33 cellular contexts compared by ENCODE assay signal in genomic region chr17:61522088-61522487, GRCh38.
"Had no signal": no experiment of that assay in that cellular context is flagged by ENCODE, and none has a peak within 500 bp of the region (broad histone marks: within the 10 kb centered on the region; RNA-seq: fewer than 3 reads in every experiment).

No MANE protein-coding gene starts in this region.

- H3K9me3 ChIP-seq: adrenal gland, ascending aorta, body of pancreas, breast epithelium had no signal

- H3K36me3 ChIP-seq: adrenal gland, ascending aorta, brain microvascular endothelial cell, breast epithelium, cardiac muscle cell had no signal

- DNase-seq: activated effector memory CD4-positive, alpha-beta T cell treated with anti-CD3 and anti-CD28 coated beads, Interleukin-2, amount 50 U/mL, for 16 hours; activated effector memory CD4-positive, alpha-beta T cell treated with Interleukin-2 at 50 U/mL for 16 hours; activated gamma-delta T cell; activated gamma-delta T cell treated with Interleukin-2 at 50 U/mL for 16 hours; activated naive CD4-positive, alpha-beta T cell; activated naive CD4-positive, alpha-beta T cell treated with anti-CD3 and anti-CD28 coated beads for 36 hours; activated naive CD4-positive, alpha-beta T cell treated with anti-CD3 and anti-CD28 coated beads, Interleukin-2, amount 10 ng/mL, durations not matched to agents 7 days and 5 days; activated naive CD4-positive, alpha-beta T cell treated with anti-CD3 and anti-CD28 coated beads, Interleukin-2, amount 50 U/mL, for 16 hours; activated naive CD4-positive, alpha-beta T cell treated with Interleukin-2 at 50 U/mL for 16 hours; activated naive CD8-positive, alpha-beta T cell treated with anti-CD3 and anti-CD28 coated beads for 36 hours; activated naive CD8-positive, alpha-beta T cell treated with anti-CD3 and anti-CD28 coated beads, Interleukin-2, amount 10 ng/mL, durations not matched to agents 7 days and 5 days; activated naive CD8-positive, alpha-beta T cell treated with anti-CD3 and anti-CD28 coated beads, Interleukin-2, amount 50 U/mL, for 24 hours; activated T-cell treated with anti-CD3 and anti-CD28 coated beads, Interleukin-2, amount 50 U/mL, for 24 hours; activated T-cell treated with anti-CD3 and anti-CD28 coated beads, Interleukin-2, amount 50 U/mL, for 4 hours; activated T-cell treated with anti-CD3 and anti-CD28 coated beads, Interleukin-2, amount 50 U/mL, for 48 hours; activated T-cell treated with anti-CD3 and anti-CD28 coated beads, Interleukin-2, amount 50 U/mL, for 72 hours; adrenal gland; amniotic stem cell; amygdala; anterior cingulate cortex; aorta; body of pancreas; brain microvascular endothelial cell; caudate nucleus; central memory CD4-positive, alpha-beta T cell; cerebellar nuclear complex had no signal

- H3K4me1 ChIP-seq: adrenal gland, body of pancreas, breast epithelium had no signal

- H3K27me3 ChIP-seq: ascending aorta, body of pancreas, breast epithelium, cardiac muscle cell had no signal

- FAIRE-seq: astrocyte, bronchial epithelial cell had no signal

- H3K4me3 ChIP-seq: adrenal gland, ascending aorta, body of pancreas, breast epithelium, cardiac muscle cell had no signal

- H3K27ac ChIP-seq: adrenal gland, ascending aorta, body of pancreas, brain microvascular endothelial cell, breast epithelium, cardiac muscle cell had no signal

- ATAC-seq: activated naive CD4-positive, alpha-beta T cell treated with anti-CD3 and anti-CD28 coated beads, Interleukin-2, amount 50 U/mL, for 72 hours; activated naive CD8-positive, alpha-beta T cell treated with anti-CD3 and anti-CD28 coated beads, Interleukin-2, amount 50 U/mL, for 24 hours; activated T-cell treated with anti-CD3 and anti-CD28 coated beads, Interleukin-2, amount 50 U/mL, for 4 hours; activated T-cell treated with anti-CD3 and anti-CD28 coated beads, Interleukin-2, amount 50 U/mL, for 72 hours; activated T-helper 17 cell treated with anti-CD3 and anti-CD28 coated beads, Interleukin-2, amount 50 U/mL, for 72 hours; body of pancreas had no signal
